ENCODE assay signal across 1 cellular context in genomic region chr17:5111402-5112204, GRCh38.
TF ChIP-seq lines count a peak whose summit lies in the region.

Gene ZNF232 (minus strand): TSS chr17:5111878. CDS start chr17:5111822, 56 bp downstream.

TF ChIP-seq in HEK293, 187 proteins besides CTCF, POLR2A, EP300 and RAD21 (continued from another document):
- TF ChIP-seq, protein P1, sequence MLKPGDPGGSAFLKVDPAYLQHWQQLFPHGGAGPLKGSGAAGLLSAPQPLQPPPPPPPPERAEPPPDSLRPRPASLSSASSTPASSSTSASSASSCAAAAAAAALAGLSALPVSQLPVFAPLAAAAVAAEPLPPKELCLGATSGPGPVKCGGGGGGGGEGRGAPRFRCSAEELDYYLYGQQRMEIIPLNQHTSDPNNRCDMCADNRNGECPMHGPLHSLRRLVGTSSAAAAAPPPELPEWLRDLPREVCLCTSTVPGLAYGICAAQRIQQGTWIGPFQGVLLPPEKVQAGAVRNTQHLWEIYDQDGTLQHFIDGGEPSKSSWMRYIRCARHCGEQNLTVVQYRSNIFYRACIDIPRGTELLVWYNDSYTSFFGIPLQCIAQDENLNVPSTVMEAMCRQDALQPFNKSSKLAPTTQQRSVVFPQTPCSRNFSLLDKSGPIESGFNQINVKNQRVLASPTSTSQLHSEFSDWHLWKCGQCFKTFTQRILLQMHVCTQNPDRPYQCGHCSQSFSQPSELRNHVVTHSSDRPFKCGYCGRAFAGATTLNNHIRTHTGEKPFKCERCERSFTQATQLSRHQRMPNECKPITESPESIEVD (tag by site-specific recombination; IDR thresholded peaks at IDR 0.05) = no peak
- TF ChIP-seq ZBTB48 (tag by site-specific recombination; IDR thresholded peaks at IDR 0.05) (peak; percentile 97), ZNF521 (tag by site-specific recombination; IDR thresholded peaks at IDR 0.05) (no peak), FEZF1 (tag by site-specific recombination; IDR thresholded peaks at IDR 0.05) (peak; percentile 89), HOXA7 (CRISPR knock-in tag; IDR thresholded peaks at IDR 0.05; ENCODE audit: borderline replicate concordance) (no peak), ZXDB (tag by site-specific recombination; IDR thresholded peaks at IDR 0.05) (peak; percentile 87), BCL11A (tag by site-specific recombination; IDR thresholded peaks at IDR 0.05; ENCODE audit: low read depth) (no peak), ZBTB8A (tag by site-specific recombination; IDR thresholded peaks at IDR 0.05) (peak; percentile 89), MEIS1 (CRISPR knock-in tag; IDR thresholded peaks at IDR 0.05; ENCODE audit: borderline replicate concordance) (no peak), YY2 (tag by site-specific recombination; IDR thresholded peaks at IDR 0.05) (no peak), ZBTB7A (tag by site-specific recombination; IDR thresholded peaks at IDR 0.05; ENCODE audit: low read depth) (no peak), ZNF423 (tag by site-specific recombination; IDR thresholded peaks at IDR 0.05) (no peak), ZNF670 (tag by site-specific recombination; IDR thresholded peaks at IDR 0.05; ENCODE audit: low read depth) (no peak), ZNF558 (tag by site-specific recombination; IDR thresholded peaks at IDR 0.05) (no peak), GLIS1 (tag by site-specific recombination; IDR thresholded peaks at IDR 0.05) (peak; percentile 22), ZNF292 (tag by site-specific recombination; IDR thresholded peaks at IDR 0.05; ENCODE audit: borderline replicate concordance, low read depth) (no peak), BCL6B (tag by site-specific recombination; IDR thresholded peaks at IDR 0.05) (no peak), ZNF658 (tag by site-specific recombination; IDR thresholded peaks at IDR 0.05) (no peak), ZNF449 (tag by site-specific recombination; IDR thresholded peaks at IDR 0.05) (no peak; the same call in 1 of the 2 replicates), ZNF600 (tag by site-specific recombination; IDR thresholded peaks at IDR 0.05) (peak; percentile 16; the same call in 1 of the 2 replicates), PRDM1 (tag by site-specific recombination; IDR thresholded peaks at IDR 0.05) (no peak), ZSCAN5A (tag by site-specific recombination; IDR thresholded peaks at IDR 0.05) (no peak; the same call in 1 of the 2 replicates), ZNF843 (tag by site-specific recombination; IDR thresholded peaks at IDR 0.05) (no peak), GFI1B (tag by site-specific recombination; IDR thresholded peaks at IDR 0.05) (no peak), SP2 (tag by site-specific recombination; IDR thresholded peaks at IDR 0.05) (peak; percentile 37), SCRT1 (tag by site-specific recombination; IDR thresholded peaks at IDR 0.05; ENCODE audit: borderline replicate concordance) (no peak), ZBTB26 (tag by site-specific recombination; optimal IDR thresholded peaks at IDR 0.05) (peak; percentile 96), ZNF544 (tag by site-specific recombination; IDR thresholded peaks at IDR 0.05) (no peak), ZSCAN23 (tag by site-specific recombination; IDR thresholded peaks at IDR 0.05) (no peak), ZNF548 (tag by site-specific recombination; IDR thresholded peaks at IDR 0.05) (no peak), ZNF155 (tag by site-specific recombination; IDR thresholded peaks at IDR 0.05) (no peak), ZNF654 (tag by site-specific recombination; IDR thresholded peaks at IDR 0.05; ENCODE audit: low read depth) (no peak)
- TF ChIP-seq, protein P2, sequence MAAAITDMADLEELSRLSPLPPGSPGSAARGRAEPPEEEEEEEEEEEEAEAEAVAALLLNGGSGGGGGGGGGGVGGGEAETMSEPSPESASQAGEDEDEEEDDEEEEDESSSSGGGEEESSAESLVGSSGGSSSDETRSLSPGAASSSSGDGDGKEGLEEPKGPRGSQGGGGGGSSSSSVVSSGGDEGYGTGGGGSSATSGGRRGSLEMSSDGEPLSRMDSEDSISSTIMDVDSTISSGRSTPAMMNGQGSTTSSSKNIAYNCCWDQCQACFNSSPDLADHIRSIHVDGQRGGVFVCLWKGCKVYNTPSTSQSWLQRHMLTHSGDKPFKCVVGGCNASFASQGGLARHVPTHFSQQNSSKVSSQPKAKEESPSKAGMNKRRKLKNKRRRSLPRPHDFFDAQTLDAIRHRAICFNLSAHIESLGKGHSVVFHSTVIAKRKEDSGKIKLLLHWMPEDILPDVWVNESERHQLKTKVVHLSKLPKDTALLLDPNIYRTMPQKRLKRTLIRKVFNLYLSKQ (tag by site-specific recombination; IDR thresholded peaks at IDR 0.05; ENCODE audit: borderline replicate concordance) = no peak
- TF ChIP-seq, protein P3, sequence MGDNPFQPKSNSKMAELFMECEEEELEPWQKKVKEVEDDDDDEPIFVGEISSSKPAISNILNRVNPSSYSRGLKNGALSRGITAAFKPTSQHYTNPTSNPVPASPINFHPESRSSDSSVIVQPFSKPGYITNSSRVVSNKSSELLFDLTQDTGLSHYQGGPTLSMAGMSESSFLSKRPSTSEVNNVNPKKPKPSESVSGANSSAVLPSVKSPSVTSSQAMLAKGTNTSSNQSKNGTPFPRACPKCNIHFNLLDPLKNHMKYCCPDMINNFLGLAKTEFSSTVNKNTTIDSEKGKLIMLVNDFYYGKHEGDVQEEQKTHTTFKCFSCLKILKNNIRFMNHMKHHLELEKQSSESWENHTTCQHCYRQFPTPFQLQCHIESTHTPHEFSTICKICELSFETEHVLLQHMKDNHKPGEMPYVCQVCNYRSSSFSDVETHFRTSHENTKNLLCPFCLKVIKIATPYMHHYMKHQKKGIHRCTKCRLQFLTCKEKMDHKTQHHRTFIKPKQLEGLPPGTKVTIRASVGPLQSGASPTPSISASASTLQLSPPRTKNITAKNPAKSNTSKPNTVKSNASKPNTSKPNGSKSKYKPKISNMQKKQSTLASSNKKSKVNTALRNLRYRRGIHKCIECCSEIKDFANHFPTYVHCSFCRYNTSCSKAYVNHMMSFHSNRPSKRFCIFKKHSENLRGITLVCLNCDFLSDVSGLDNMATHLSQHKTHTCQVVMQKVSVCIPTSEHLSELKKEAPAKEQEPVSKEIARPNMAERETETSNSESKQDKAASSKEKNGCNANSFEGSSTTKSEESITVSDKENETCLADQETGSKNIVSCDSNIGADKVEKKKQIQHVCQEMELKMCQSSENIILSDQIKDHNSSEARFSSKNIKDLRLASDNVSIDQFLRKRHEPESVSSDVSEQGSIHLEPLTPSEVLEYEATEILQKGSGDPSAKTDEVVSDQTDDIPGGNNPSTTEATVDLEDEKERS (tag by site-specific recombination; IDR thresholded peaks at IDR 0.05) = 0 out of 2 replicates have a peak, but pooled peaks have one; percentile 29
